8 cellular contexts compared by ENCODE assay signal in genomic region chr3:5022187-5022965, GRCh38. TPM values are rescaled to one million over a fixed set of nuclear protein-coding genes. Genes with fewer than 3 reads are reported as not detected.
A peak's percentile ranks its signal among the peaks of the same experiment; 100 is the strongest.
DNase-seq lines count a peak whose midpoint lies in the region; ATAC-seq and TF ChIP-seq lines count a peak whose summit lies in the region.

No MANE protein-coding gene starts in this region.

- DNase-seq in EL: peak; percentile 42
- DNase-seq in epithelial cell of esophagus (ENCODE audit: low read depth): peak; percentile 97
- no peak for DNase-seq in NCI-H1694 treated with DMSO at 0.1 percent for 48 hours (lab: John Stamatoyannopoulos, UW)
- DNase-seq in left ventricle myocardium superior: no peak
- DNase-seq in retina: no peak
- no peak for DNase-seq in tibial artery

- no peak overlapping the region for H3K4me3 ChIP-seq in epithelial cell of esophagus (ENCODE audit: low read length)
- H3K4me3 ChIP-seq in tibial artery: no peak overlapping the region

- no peaks in the 10 kb centered on the region for H3K27me3 ChIP-seq in tibial artery

- peak overlapping the region in 1 of 2 donors; percentile 59 for H3K27ac ChIP-seq in tibial artery

- H3K9me3 ChIP-seq in tibial artery: no peaks in the 10 kb centered on the region

- peaks cover 0 to 36% (median 21%) of the 10 kb centered on the region in 4 donors for H3K4me1 ChIP-seq in tibial artery

- H3K36me3 ChIP-seq in tibial artery: no peaks in the 10 kb centered on the region

- intact Hi-C loops in left ventricle myocardium superior (cut with micrococcal nuclease) (no loop called here), tibial artery (cut with DNase I; ENCODE audit: low total_unique reads) (no loop called here)

- peak; percentile 69 for ATAC-seq in GM21360 (IDR thresholded peaks at IDR 0.05; ENCODE audit: unreplicated experiment)
- ATAC-seq in HG03520 (IDR thresholded peaks at IDR 0.05; ENCODE audit: unreplicated experiment): peak; percentile 70
- ATAC-seq in left ventricle myocardium superior: no peak

- TF ChIP-seq CTCF in epithelial cell of esophagus (IDR thresholded peaks at IDR 0.05; ENCODE audit: insufficient read depth, low read depth, low read length, missing control alignments) (no peak), tibial artery (IDR thresholded peaks at IDR 0.05) (no peak)

RNA-seq across cellular contexts. Expression of gene BHLHE40, which starts 43.1 kb away (rescaled TPM):
- total RNA-seq in left ventricle myocardium superior: 26.8 TPM

Comparison
In these comparisons a context has a peak if more than half of its experiments do, and no peak if none do; other contexts are left out.
1. DNase-seq: peak in EL (single experiment) and epithelial cell of esophagus (single experiment); none in NCI-H1694 treated with DMSO at 0.1 percent for 48 hours (single experiment), left ventricle myocardium superior (single experiment), retina (single experiment) and tibial artery (0 of 2).